ENCODE assay signal across 1 cellular context in the genomic region with DNA sequence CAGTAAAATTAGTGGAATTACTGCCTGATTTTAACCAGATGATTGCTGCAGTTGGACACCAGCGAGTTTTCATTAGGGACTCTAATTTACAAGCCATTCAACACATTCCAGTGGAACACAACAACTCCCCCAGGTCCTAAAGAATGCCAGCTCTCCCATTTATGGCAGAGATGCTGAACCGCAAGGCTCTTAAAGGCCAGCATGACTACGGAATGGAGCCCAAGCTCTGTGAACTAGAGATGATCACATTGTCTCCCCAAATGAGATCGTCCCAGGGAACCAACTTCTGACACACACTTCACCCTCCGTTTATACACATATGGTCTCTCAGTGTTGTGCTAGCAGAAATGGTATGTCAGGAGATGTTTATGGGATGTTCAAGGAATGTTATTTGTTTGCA.
TF ChIP-seq lines count a peak whose summit lies in the region.

No MANE protein-coding gene starts in this region.

TF ChIP-seq in GM12878, 131 proteins besides CTCF, POLR2A, EP300 and RAD21 (continued from another document):
- no peak for TF ChIP-seq NR2F1 (conservative IDR thresholded peaks at IDR 0.05)
TF ChIP-seq in GM12878: peak in this region for 0.
